In the genomic region with DNA sequence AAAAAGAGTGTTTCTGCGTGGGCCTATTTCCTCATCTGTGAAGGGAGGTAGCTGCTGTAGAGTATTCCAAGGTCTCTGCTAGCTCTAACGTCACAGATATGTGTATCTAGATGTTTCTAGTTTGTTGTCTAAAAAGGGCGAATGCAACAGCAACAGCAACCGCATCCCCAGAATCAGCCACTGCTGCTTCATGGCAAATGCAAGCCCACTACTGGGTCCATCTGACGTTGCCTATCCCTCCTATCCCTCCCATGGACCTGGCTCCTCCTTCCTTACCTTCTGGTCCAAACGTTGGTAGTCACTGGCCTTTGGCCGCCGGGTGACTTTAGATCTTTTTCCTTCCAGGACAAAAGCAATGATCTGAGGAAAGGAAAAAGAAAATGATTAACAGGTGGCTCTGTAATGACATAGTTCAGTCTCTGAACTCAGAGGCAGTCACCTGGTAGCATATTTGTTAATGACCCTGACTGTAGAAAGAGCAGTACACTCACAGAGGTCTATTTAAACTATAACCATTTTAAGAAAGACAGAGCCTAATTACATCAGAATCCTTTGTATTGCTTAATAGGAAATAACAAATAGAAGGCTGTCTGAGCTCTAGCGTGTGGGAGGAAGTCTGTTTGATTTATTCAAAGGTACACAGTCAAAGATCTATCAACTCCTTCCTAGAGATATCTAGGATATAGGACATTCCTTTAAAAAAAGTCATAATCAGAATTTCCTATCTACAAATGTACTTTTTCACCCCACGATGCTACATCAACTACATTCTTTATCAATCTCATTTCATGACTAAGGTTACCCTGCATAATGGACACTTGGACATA, we compare ENCODE assay signal across 8 cellular contexts. TPM values are rescaled to one million over a fixed set of nuclear protein-coding genes. Genes with fewer than 3 reads are reported as not detected.
DNase-seq lines count a peak whose midpoint lies in the region; ATAC-seq, FAIRE-seq and TF ChIP-seq lines count a peak whose summit lies in the region.

No MANE protein-coding gene starts in this region.

- no peak overlapping the region for H2BK15ac ChIP-seq in mesenchymal stem cell (ENCODE audit: low read depth, poor library complexity, severe bottlenecking)

- DNase-seq in ACHN (peak; percentile 26), HL-60 (ENCODE audit: low read depth in 1 of 2, low spot score in 1 of 2) (no peak), astrocyte (ENCODE audit: low read depth) (no peak), mesenchymal stem cell (peak; percentile 31), NCI-H2171 treated with DMSO at 0.1 percent for 48 hours (lab: John Stamatoyannopoulos, UW) (no peak), hippocampal formation (lab: John Stamatoyannopoulos, UW) (no peak)

- peaks cover 73% of the 10 kb centered on the region for H3K79me2 ChIP-seq in astrocyte (ENCODE audit: insufficient read depth, low read length)

- no peak overlapping the region for H2AFZ ChIP-seq in astrocyte (ENCODE audit: low read depth, low read length)
- no peak overlapping the region for H2AFZ ChIP-seq in mesenchymal stem cell (ENCODE audit: low read depth, low read length)

- H3K9me3 ChIP-seq in astrocyte (ENCODE audit: insufficient read depth, low read depth, low read length) (no peaks in the 10 kb centered on the region), mesenchymal stem cell (ENCODE audit: control insufficient read depth, low read length) (no peaks in the 10 kb centered on the region)

- no peak overlapping the region for H3K18ac ChIP-seq in mesenchymal stem cell (ENCODE audit: low read depth in 1 of 2, low read length in 2 of 2)

- H3K4me3 Mint-ChIP-seq in astrocyte (ENCODE audit: unreplicated experiment): peak overlapping the region; percentile 99

- H3K4me1 Mint-ChIP-seq in astrocyte (ENCODE audit: low read depth, unreplicated experiment): peaks cover 25% of the 10 kb centered on the region

- H3K27me3 ChIP-seq in HL-60 (ENCODE audit: insufficient read depth, poor library complexity, severe bottlenecking): no peaks in the 10 kb centered on the region
- H3K27me3 ChIP-seq in astrocyte (ENCODE audit: insufficient read depth, low read length): no peaks in the 10 kb centered on the region
- no peaks in the 10 kb centered on the region for H3K27me3 ChIP-seq in mesenchymal stem cell (ENCODE audit: control insufficient read depth in 1 of 2, insufficient read depth in 1 of 2, low read length in 2 of 2)

- no peak overlapping the region for H3K14ac ChIP-seq in mesenchymal stem cell (ENCODE audit: low read length in 2 of 2)

- no peak overlapping the region for H2BK5ac ChIP-seq in mesenchymal stem cell (ENCODE audit: low read depth, low read length, poor library complexity, severe bottlenecking)

- H4K91ac ChIP-seq in mesenchymal stem cell (ENCODE audit: low read length): no peak overlapping the region

- H3K27ac Mint-ChIP-seq in astrocyte (ENCODE audit: unreplicated experiment): no peak overlapping the region

- H3K9me3 Mint-ChIP-seq in astrocyte (ENCODE audit: unreplicated experiment): no peaks in the 10 kb centered on the region

- H3K4me1 ChIP-seq in astrocyte (ENCODE audit: insufficient read depth, low read length): peaks cover 11% of the 10 kb centered on the region
- peaks cover 19% of the 10 kb centered on the region for H3K4me1 ChIP-seq in mesenchymal stem cell (ENCODE audit: control insufficient read depth, insufficient read depth, low read depth, low read length)

- H3K27ac ChIP-seq in HL-60 (replicated peaks): 0 out of 2 replicates have a peak overlapping the region, but pooled peaks have one; percentile 2
- no peak overlapping the region for H3K27ac ChIP-seq in astrocyte (ENCODE audit: low read depth, low read length)
- no peak overlapping the region for H3K27ac ChIP-seq in mesenchymal stem cell (ENCODE audit: low read length, poor library complexity, severe bottlenecking)

- WGBS in mesenchymal stem cell: 80% methylated on average over 9 of the region's 10 CpGs

- FAIRE-seq in astrocyte (lab: Jason Lieb, UNC): no peak

- ATAC-seq in GM18868 (IDR thresholded peaks at IDR 0.05; ENCODE audit: unreplicated experiment) (no peak), esophagus mucosa (no peak)

- no peak overlapping the region for H2BK120ac ChIP-seq in mesenchymal stem cell (ENCODE audit: low read depth, low read length)

- H4K20me1 ChIP-seq in astrocyte (ENCODE audit: insufficient read depth, low read length): peaks cover 71% of the 10 kb centered on the region

- no peak overlapping the region for H2BK12ac ChIP-seq in mesenchymal stem cell (ENCODE audit: low read length in 2 of 2)

- no peak overlapping the region for H2AK5ac ChIP-seq in mesenchymal stem cell (ENCODE audit: low read length, severe bottlenecking)

- H3K9ac ChIP-seq in astrocyte (ENCODE audit: low read length) (peak overlapping the region; percentile 97), mesenchymal stem cell (ENCODE audit: low read length) (peak overlapping the region; percentile 94)

- no peak overlapping the region for H3K23ac ChIP-seq in mesenchymal stem cell (ENCODE audit: low read length in 2 of 2)

- H3K4me3 ChIP-seq in HL-60 (replicated peaks; ENCODE audit: insufficient read depth, low read length) (peak overlapping the region; percentile 78), astrocyte (ENCODE audit: insufficient read depth, low read depth, low read length) (peak overlapping the region; percentile 75), mesenchymal stem cell (ENCODE audit: insufficient read depth in 1 of 2, low read depth in 1 of 2, low read length in 2 of 2) (peak overlapping the region in 1 of 2 experiments; percentile 82)

- H3K4me2 ChIP-seq in astrocyte (ENCODE audit: low read length) (peak overlapping the region; percentile 89), mesenchymal stem cell (ENCODE audit: low read length, poor library complexity, severe bottlenecking) (peak overlapping the region; percentile 95)

- no peaks in the 10 kb centered on the region for H3K27me3 Mint-ChIP-seq in astrocyte (ENCODE audit: low read depth, unreplicated experiment)

- peaks cover 28% of the 10 kb centered on the region for H3K36me3 Mint-ChIP-seq in astrocyte (ENCODE audit: low read depth, unreplicated experiment)

- in situ Hi-C loops in ACHN (cut with HindIII; ENCODE audit: low pct_ligation_motif_present, low pct_unique_long_range_greater_than_20kb, low sequenced_read_pairs): no loop called here

- TF ChIP-seq CTCF in HL-60 (IDR thresholded peaks at IDR 0.05; ENCODE audit: insufficient read depth, low read length) (no peak), astrocyte (IDR thresholded peaks at IDR 0.05; ENCODE audit: insufficient read depth, low read depth, low read length) (no peak)

- H3K4ac ChIP-seq in mesenchymal stem cell (ENCODE audit: low read depth in 1 of 2, low read length in 2 of 2): no peak overlapping the region

- H3K79me1 ChIP-seq in mesenchymal stem cell (replicated peaks; ENCODE audit: low read length, poor library complexity, severe bottlenecking): peaks cover 21% of the 10 kb centered on the region

- H4K8ac ChIP-seq in mesenchymal stem cell (ENCODE audit: low read length): no peak overlapping the region

- peaks cover 43% of the 10 kb centered on the region for H3K36me3 ChIP-seq in astrocyte (ENCODE audit: insufficient read depth, low read length)
- peaks cover 35 to 68% of the 10 kb centered on the region in 2 experiments for H3K36me3 ChIP-seq in mesenchymal stem cell (ENCODE audit: control insufficient read depth in 1 of 2, insufficient read depth in 2 of 2, low read depth in 1 of 2, low read length in 2 of 2)

RNA-seq across cellular contexts. Expression of gene TGOLN2, which starts 2.9 kb away (rescaled TPM):
- total RNA-seq in astrocyte (86.7 and 90.8 TPM in 2 replicates), esophagus mucosa (31.0 TPM)
- polyA plus RNA-seq in mesenchymal stem cell (2013, experiment 1 of 2): 124 TPM
- 124 TPM for polyA plus RNA-seq in mesenchymal stem cell (2013, experiment 2 of 2)

RNA-seq across cellular contexts. Expression of gene RETSAT, which starts 29.5 kb away (rescaled TPM):
- total RNA-seq in astrocyte: 38.2 and 38.5 TPM in 2 replicates
- polyA plus RNA-seq in mesenchymal stem cell (2013, experiment 1 of 2): 33.6 TPM
- 34.3 TPM for polyA plus RNA-seq in mesenchymal stem cell (2013, experiment 2 of 2)
- 77.9 TPM for total RNA-seq in esophagus mucosa

RNA-seq across cellular contexts. Expression of gene ELMOD3, which starts 29.7 kb away (rescaled TPM):
- total RNA-seq in astrocyte (11.2 and 11.7 TPM in 2 replicates), esophagus mucosa (8.1 TPM)
- 7.1 TPM for polyA plus RNA-seq in mesenchymal stem cell (2013, experiment 1 of 2)
- 7.6 TPM for polyA plus RNA-seq in mesenchymal stem cell (2013, experiment 2 of 2)

Comparison
In these comparisons a context has a peak if more than half of its experiments do, and no peak if none do; other contexts are left out.
1. DNase-seq: peak in ACHN (single experiment) and mesenchymal stem cell (single experiment); none in HL-60 (0 of 2), astrocyte (single experiment), NCI-H2171 treated with DMSO at 0.1 percent for 48 hours (single experiment) and hippocampal formation (0 of 2).